ENCODE assay signal across 1 cellular context in genomic region chr3:53881691-53882593, GRCh38.
TF ChIP-seq lines count a peak whose summit lies in the region.

Gene ACTR8, minus strand, starts transcription at chr3:53882152. Its CDS starts 51 bp downstream, at chr3:53882101.

TF ChIP-seq in HepG2, 621 proteins besides CTCF, POLR2A, EP300 and RAD21 (continued from another document and continues in another):
- TF ChIP-seq DZIP1 (CRISPR knock-in tag; IDR thresholded peaks at IDR 0.05) (no peak), TFDP1 (CRISPR knock-in tag; IDR thresholded peaks at IDR 0.05; ENCODE audit: borderline replicate concordance) (no peak), CCAR2 (optimal IDR thresholded peaks at IDR 0.05; ENCODE audit: low read depth, low read length) (no peak), CSRNP1 (CRISPR knock-in tag; IDR thresholded peaks at IDR 0.05) (peak; percentile 91), GLI4 (CRISPR knock-in tag; IDR thresholded peaks at IDR 0.05; ENCODE audit: borderline replicate concordance) (no peak), HMGXB4 (CRISPR knock-in tag; IDR thresholded peaks at IDR 0.05; ENCODE audit: borderline replicate concordance in 1 of 2, low read depth in 1 of 2) (peak; percentile 81 to 94), POGZ (CRISPR knock-in tag; IDR thresholded peaks at IDR 0.05) (peak; percentile 74), ZNF674 (CRISPR knock-in tag; IDR thresholded peaks at IDR 0.05; ENCODE audit: low read depth) (no peak), ZBTB49 (CRISPR knock-in tag; IDR thresholded peaks at IDR 0.05; ENCODE audit: borderline replicate concordance) (no peak), ZNF775 (CRISPR knock-in tag; IDR thresholded peaks at IDR 0.05; ENCODE audit: borderline replicate concordance) (peak; percentile 46; the same call in 1 of the 2 replicates), SPEN (CRISPR knock-in tag; IDR thresholded peaks at IDR 0.05; ENCODE audit: low read depth) (peak; percentile 72; the same call in 1 of the 2 replicates), RBFOX2 (IDR thresholded peaks at IDR 0.05; ENCODE audit: low read depth, low read length) (peak; percentile 92), KDM4B (CRISPR knock-in tag; IDR thresholded peaks at IDR 0.05) (peak; percentile 96), RXRA (CRISPR knock-in tag; IDR thresholded peaks at IDR 0.05) (peak; percentile 77), HNRNPL (IDR thresholded peaks at IDR 0.05; ENCODE audit: low read depth, low read length) (peak; percentile 81; the same call in 1 of the 2 replicates), HNF4G (IDR thresholded peaks at IDR 0.05; ENCODE audit: borderline replicate concordance, low read depth, low read length) (no peak), HNF4G (CRISPR knock-in tag; IDR thresholded peaks at IDR 0.05; ENCODE audit: borderline replicate concordance, low read depth) (0 out of 2 replicates have a peak, but pooled peaks have one; percentile 27), ZNF569 (CRISPR knock-in tag; IDR thresholded peaks at IDR 0.05; ENCODE audit: borderline replicate concordance) (0 out of 2 replicates have a peak, but pooled peaks have one; percentile 75), ZNF598 (CRISPR knock-in tag; IDR thresholded peaks at IDR 0.05; ENCODE audit: borderline replicate concordance) (peak; percentile 91), NBN (conservative IDR thresholded peaks at IDR 0.05) (no peak), KLF15 (CRISPR knock-in tag; IDR thresholded peaks at IDR 0.05; ENCODE audit: borderline replicate concordance) (peak; percentile 39; the same call in 1 of the 2 replicates), U2AF2 (IDR thresholded peaks at IDR 0.05; ENCODE audit: low read depth, low read length) (no peak), RFXAP (CRISPR knock-in tag; IDR thresholded peaks at IDR 0.05; ENCODE audit: borderline replicate concordance) (peak; percentile 33; the same call in 1 of the 2 replicates), PBX3 (CRISPR knock-in tag; IDR thresholded peaks at IDR 0.05; ENCODE audit: borderline replicate concordance) (0 out of 2 replicates have a peak, but pooled peaks have one; percentile 19), MAFG (CRISPR knock-in tag; IDR thresholded peaks at IDR 0.05) (no peak), DMAP1 (CRISPR knock-in tag; IDR thresholded peaks at IDR 0.05) (peak; percentile 76; the same call in 1 of the 2 replicates), ZBTB42 (CRISPR knock-in tag; IDR thresholded peaks at IDR 0.05) (peak; percentile 55; the same call in 1 of the 2 replicates), SRF (IDR thresholded peaks at IDR 0.05; ENCODE audit: low read depth, low read length) (no peak), ZBTB25 (CRISPR knock-in tag; IDR thresholded peaks at IDR 0.05) (no peak), IRX3 (CRISPR knock-in tag; IDR thresholded peaks at IDR 0.05; ENCODE audit: borderline replicate concordance, low read depth) (peak; percentile 83; the same call in 1 of the 2 replicates), MTF1 (CRISPR knock-in tag; IDR thresholded peaks at IDR 0.05) (no peak), ZNF639 (CRISPR knock-in tag; conservative IDR thresholded peaks at IDR 0.05) (0 out of 2 replicates have a peak, but pooled peaks have one; percentile 68), SNRNP70 (IDR thresholded peaks at IDR 0.05; ENCODE audit: low read depth, low read length) (no peak), ZNF614 (CRISPR knock-in tag; IDR thresholded peaks at IDR 0.05; ENCODE audit: borderline replicate concordance) (peak; percentile 30; the same call in 1 of the 2 replicates), HMGA1 (CRISPR knock-in tag; conservative IDR thresholded peaks at IDR 0.05) (no peak), ARID4A (CRISPR knock-in tag; IDR thresholded peaks at IDR 0.05; ENCODE audit: borderline replicate concordance) (peak; percentile 97), ETV6 (CRISPR knock-in tag; conservative IDR thresholded peaks at IDR 0.05) (0 out of 2 replicates have a peak, but pooled peaks have one; percentile 80), HNRNPH1 (optimal IDR thresholded peaks at IDR 0.05; ENCODE audit: low read depth, low read length) (no peak), TARDBP (CRISPR knock-in tag; IDR thresholded peaks at IDR 0.05) (peak; percentile 92), ZNF883 (CRISPR knock-in tag; IDR thresholded peaks at IDR 0.05; ENCODE audit: not compliant biosample characterization) (peak; percentile 62), GATAD1 (CRISPR knock-in tag; IDR thresholded peaks at IDR 0.05) (peak; percentile 80), NR2F2 (IDR thresholded peaks at IDR 0.05; ENCODE audit: borderline replicate concordance, low read depth) (peak; percentile 45; the same call in 1 of the 2 replicates), ZBTB1 (CRISPR knock-in tag; IDR thresholded peaks at IDR 0.05; ENCODE audit: borderline replicate concordance) (peak; percentile 60; the same call in 1 of the 2 replicates)
